Comparison of ENCODE assay signal across 8 cellular contexts in genomic region chr22:41925783-41926460, GRCh38. TPM values are rescaled to one million over a fixed set of nuclear protein-coding genes. Genes with fewer than 3 reads are reported as not detected.
DNase-seq lines count a peak whose midpoint lies in the region; ATAC-seq and TF ChIP-seq lines count a peak whose summit lies in the region.

No MANE protein-coding gene starts in this region.

- no peak overlapping the region for H2BK120ac ChIP-seq in mesendoderm (ENCODE audit: low read depth, low read length)

- H3K79me1 ChIP-seq in mesendoderm (ENCODE audit: low read length), result no peaks in the 10 kb centered on the region

- peak overlapping the region; percentile 41 for H3K4me3 ChIP-seq in AG04449 (ENCODE audit: low read depth, low read length)
- no peak overlapping the region for H3K4me3 ChIP-seq in LNCaP clone FGC (ENCODE audit: low read depth, low read length)
- H3K4me3 ChIP-seq in coronary artery, result peak overlapping the region; percentile 65
- no peak overlapping the region for H3K4me3 ChIP-seq in mesendoderm (ENCODE audit: low read length)

- no peak overlapping the region for H3K23ac ChIP-seq in mesendoderm (ENCODE audit: low read length)

- DNase-seq in AG04449 (ENCODE audit: low read depth, low spot score) (no peak), LNCaP clone FGC (ENCODE audit: low read depth) (no peak), coronary artery (ENCODE audit: low spot score) (no peak), mesendoderm (peak; percentile 80)
- peak; percentile 64 for DNase-seq in activated CD4-positive, alpha-beta T cell treated with anti-CD3 and anti-CD28 coated beads for 1 hour
- peak; percentile 43 to 67 for DNase-seq in stimulated activated CD8-positive, alpha-beta memory T cell treated with anti-CD3 and anti-CD28 coated beads, Interleukin-7, amount 100 ng/mL, for 4 hours (ENCODE audit: low read depth in 2 of 2)

- WGBS in mesendoderm (ENCODE audit: extremely low coverage, insufficient coverage, low lambda C conversion rate), result no CpG with 5 or more reads among the region's 48 CpGs

- no peaks in the 10 kb centered on the region for H3K36me3 ChIP-seq in mesendoderm (ENCODE audit: control insufficient read depth, insufficient read depth, low read length)

- H3K56ac ChIP-seq in mesendoderm (ENCODE audit: low read length), result peak overlapping the region; percentile 80

- no peak overlapping the region for H4K5ac ChIP-seq in mesendoderm (ENCODE audit: low read length)

- H2BK5ac ChIP-seq in mesendoderm (ENCODE audit: low read length), result no peak overlapping the region

- H2BK15ac ChIP-seq in mesendoderm (replicated peaks; ENCODE audit: low read depth), result no peak overlapping the region

- peak overlapping the region; percentile 64 for H3K9ac ChIP-seq in mesendoderm (ENCODE audit: low read length)

- H4K8ac ChIP-seq in mesendoderm (ENCODE audit: low read depth, low read length), result no peak overlapping the region

- peak; percentile 79 for TF ChIP-seq CTCF in AG04449 (IDR thresholded peaks at IDR 0.05; ENCODE audit: insufficient read depth, low read length, missing control alignments)
- peak; percentile 86 for TF ChIP-seq CTCF in LNCaP clone FGC (IDR thresholded peaks at IDR 0.05; ENCODE audit: control insufficient read depth, extremely low read depth, insufficient read depth)
- TF ChIP-seq CTCF in coronary artery (IDR thresholded peaks at IDR 0.05), result peak; percentile 26

- H3K27ac ChIP-seq in coronary artery (no peak overlapping the region), mesendoderm (ENCODE audit: low read depth, low read length) (no peak overlapping the region)

- H3K27me3 ChIP-seq in mesendoderm (ENCODE audit: insufficient read depth, low read length, poor library complexity), result peaks cover 8% of the 10 kb centered on the region

- no peaks in the 10 kb centered on the region for H3K79me2 ChIP-seq in mesendoderm (ENCODE audit: control insufficient read depth, insufficient read depth, low read length)

- no peak overlapping the region for H3K18ac ChIP-seq in mesendoderm (ENCODE audit: low read length)

- no peak overlapping the region for H2AK5ac ChIP-seq in mesendoderm (ENCODE audit: low read length)

- POLR2A ChIA-PET in AG04449 (lab: Yijun Ruan, JAX), result no interaction called here

- peaks cover 2% of the 10 kb centered on the region for H3K4me1 ChIP-seq in mesendoderm (ENCODE audit: control insufficient read depth, low read depth, low read length)

- CTCF ChIA-PET in AG04449 (lab: Yijun Ruan, JAX), result interaction anchor here (0.6 to 5.3 kb wide), 28 partner anchors 8 to 229 kb away, joined by 3 to 51 read pairs (median 4); partner anchors contain the start of genes CCDC134, CENPM, SMIM45 and SREBF2

- no peak overlapping the region for H3K4ac ChIP-seq in mesendoderm (ENCODE audit: low read depth, low read length)

- ATAC-seq in GM18868 (IDR thresholded peaks at IDR 0.05; ENCODE audit: unreplicated experiment), result peak; percentile 33
- ATAC-seq in HG02840 (IDR thresholded peaks at IDR 0.05; ENCODE audit: low FRiP score, unreplicated experiment), result no peak

- H3K4me2 ChIP-seq in mesendoderm (ENCODE audit: low read length), result peak overlapping the region; percentile 52

RNA-seq across cellular contexts. Expression of gene TNFRSF13C, which starts 0.7 kb away (rescaled TPM):
- 0.77 TPM for polyA plus RNA-seq in mesendoderm (2013, experiment 1 of 2)
- 0.67 TPM for polyA plus RNA-seq in mesendoderm (2013, experiment 2 of 2)

RNA-seq across cellular contexts. Expression of gene SHISA8, which starts 11.0 kb away (rescaled TPM):
- 0.10 TPM for polyA plus RNA-seq in mesendoderm (2013, experiment 1 of 2)
- polyA plus RNA-seq in mesendoderm (2013, experiment 2 of 2), result 0.15 TPM

RNA-seq across cellular contexts. Expression of gene CENPM, which starts 21.0 kb away (rescaled TPM):
- 46.1 TPM for polyA plus RNA-seq in mesendoderm (2013, experiment 1 of 2)
- polyA plus RNA-seq in mesendoderm (2013, experiment 2 of 2), result 46.4 TPM

RNA-seq across cellular contexts. Expression of gene SEPTIN3, which starts 43.3 kb away (rescaled TPM):
- polyA plus RNA-seq in mesendoderm (2013, experiment 1 of 2), result 5.5 TPM
- 6.0 TPM for polyA plus RNA-seq in mesendoderm (2013, experiment 2 of 2)

Comparison
In these comparisons a context has a peak if more than half of its experiments do, and no peak if none do; other contexts are left out.
1. DNase-seq: peak in activated CD4-positive, alpha-beta T cell treated with anti-CD3 and anti-CD28 coated beads for 1 hour (single experiment), mesendoderm (single experiment) and stimulated activated CD8-positive, alpha-beta memory T cell treated with anti-CD3 and anti-CD28 coated beads, Interleukin-7, amount 100 ng/mL, for 4 hours (2 of 2); none in AG04449 (single experiment), LNCaP clone FGC (single experiment) and coronary artery (single experiment).
2. H3K4me3 ChIP-seq: peak in AG04449 (single experiment) and coronary artery (single experiment); none in LNCaP clone FGC (single experiment) and mesendoderm (single experiment).
3. CTCF ChIP-seq: peak in every context shown above with its lines; median percentile 86 in LNCaP clone FGC; 79 in AG04449; 26 in coronary artery.